1 cellular context compared by ENCODE assay signal in the genomic region with DNA sequence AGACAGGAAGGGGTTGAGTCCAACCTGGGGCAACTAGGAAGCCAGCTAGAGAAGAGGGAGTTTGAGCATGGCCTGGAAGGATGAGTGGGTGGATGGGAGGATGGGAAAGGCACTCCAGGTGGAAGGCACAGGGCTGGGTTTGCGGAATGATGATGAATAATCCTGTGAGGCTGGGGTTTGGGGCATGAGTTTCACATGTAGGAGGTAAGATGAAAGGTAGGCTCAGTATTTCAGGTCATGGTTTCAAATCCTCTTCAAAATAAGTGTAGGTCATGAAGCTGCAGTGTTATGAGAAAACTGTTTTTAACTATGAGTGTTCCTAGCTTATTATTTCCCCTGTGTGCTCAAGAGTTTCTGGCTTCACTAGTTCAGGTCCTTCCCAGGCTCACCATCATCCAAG.
A peak's percentile ranks its signal among the peaks of the same experiment; 100 is the strongest.
TF ChIP-seq lines count a peak whose summit lies in the region.

No MANE protein-coding gene starts in this region.

TF ChIP-seq in GM12878, 131 proteins besides CTCF, POLR2A, EP300 and RAD21 (continued from another document):
- TF ChIP-seq, protein P1, sequence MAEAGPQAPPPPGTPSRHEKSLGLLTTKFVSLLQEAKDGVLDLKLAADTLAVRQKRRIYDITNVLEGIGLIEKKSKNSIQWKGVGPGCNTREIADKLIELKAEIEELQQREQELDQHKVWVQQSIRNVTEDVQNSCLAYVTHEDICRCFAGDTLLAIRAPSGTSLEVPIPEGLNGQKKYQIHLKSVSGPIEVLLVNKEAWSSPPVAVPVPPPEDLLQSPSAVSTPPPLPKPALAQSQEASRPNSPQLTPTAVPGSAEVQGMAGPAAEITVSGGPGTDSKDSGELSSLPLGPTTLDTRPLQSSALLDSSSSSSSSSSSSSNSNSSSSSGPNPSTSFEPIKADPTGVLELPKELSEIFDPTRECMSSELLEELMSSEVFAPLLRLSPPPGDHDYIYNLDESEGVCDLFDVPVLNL (IDR thresholded peaks at IDR 0.05; ENCODE audit: low read depth, low read length), result no peak
- TF ChIP-seq HCFC1 (IDR thresholded peaks at IDR 0.05; ENCODE audit: low read length) (no peak), ZBED1 (IDR thresholded peaks at IDR 0.05; ENCODE audit: borderline replicate concordance) (no peak; the same call in 1 of the 2 replicates), IKZF1 (conservative IDR thresholded peaks at IDR 0.05) (peak; percentile 88), SRF (IDR thresholded peaks at IDR 0.05; ENCODE audit: low read depth in 2 of 2, low read length in 2 of 2) (no peak), PAX5 (IDR thresholded peaks at IDR 0.05; ENCODE audit: borderline replicate concordance, low read depth, low read length) (0 out of 2 replicates have a peak, but pooled peaks have one; percentile 56), EED (IDR thresholded peaks at IDR 0.05; ENCODE audit: low read depth) (peak; percentile 96), MEF2B (IDR thresholded peaks at IDR 0.05; ENCODE audit: partially characterized antibody, poor library complexity, severe bottlenecking) (peak; percentile 55), KAT2A (conservative IDR thresholded peaks at IDR 0.05; ENCODE audit: control insufficient read depth, low read depth, low read length) (no peak), CREM (IDR thresholded peaks at IDR 0.05; ENCODE audit: low read depth) (peak; percentile 39; the same call in 1 of the 2 replicates), IKZF2 (IDR thresholded peaks at IDR 0.05) (peak; percentile 88 to 90), ZBTB4 (CRISPR knock-in tag; IDR thresholded peaks at IDR 0.05) (no peak), NR2C1 (IDR thresholded peaks at IDR 0.05) (no peak), MXI1 (IDR thresholded peaks at IDR 0.05; ENCODE audit: low read depth, low read length) (no peak), NR2F1 (conservative IDR thresholded peaks at IDR 0.05) (no peak; the same call in 1 of the 2 replicates), RELA (IDR thresholded peaks at IDR 0.05; ENCODE audit: borderline replicate concordance, partially characterized antibody) (no peak), JUNB (IDR thresholded peaks at IDR 0.05) (peak; percentile 63), YBX1 (IDR thresholded peaks at IDR 0.05) (no peak), ZSCAN29 (IDR thresholded peaks at IDR 0.05) (no peak), ZNF687 (IDR thresholded peaks at IDR 0.05) (no peak), FOS (IDR thresholded peaks at IDR 0.05; ENCODE audit: borderline replicate concordance, extremely low read depth, insufficient read length) (no peak), SIN3A (IDR thresholded peaks at IDR 0.05; ENCODE audit: low read depth, low read length) (no peak), ZZZ3 (IDR thresholded peaks at IDR 0.05; ENCODE audit: control insufficient read depth, insufficient read length, low read depth) (no peak), ZNF384 (IDR thresholded peaks at IDR 0.05; ENCODE audit: borderline replicate concordance, low read depth, low read length) (no peak), BCL3 (IDR thresholded peaks at IDR 0.05; ENCODE audit: borderline replicate concordance, insufficient read depth, low read depth, low read length, poor library complexity, severe bottlenecking) (no peak)
- TF ChIP-seq, protein P2, sequence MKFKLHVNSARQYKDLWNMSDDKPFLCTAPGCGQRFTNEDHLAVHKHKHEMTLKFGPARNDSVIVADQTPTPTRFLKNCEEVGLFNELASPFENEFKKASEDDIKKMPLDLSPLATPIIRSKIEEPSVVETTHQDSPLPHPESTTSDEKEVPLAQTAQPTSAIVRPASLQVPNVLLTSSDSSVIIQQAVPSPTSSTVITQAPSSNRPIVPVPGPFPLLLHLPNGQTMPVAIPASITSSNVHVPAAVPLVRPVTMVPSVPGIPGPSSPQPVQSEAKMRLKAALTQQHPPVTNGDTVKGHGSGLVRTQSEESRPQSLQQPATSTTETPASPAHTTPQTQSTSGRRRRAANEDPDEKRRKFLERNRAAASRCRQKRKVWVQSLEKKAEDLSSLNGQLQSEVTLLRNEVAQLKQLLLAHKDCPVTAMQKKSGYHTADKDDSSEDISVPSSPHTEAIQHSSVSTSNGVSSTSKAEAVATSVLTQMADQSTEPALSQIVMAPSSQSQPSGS (IDR thresholded peaks at IDR 0.05; ENCODE audit: low read length), result peak; percentile 67; the same call in 1 of the 2 replicates
- TF ChIP-seq, protein P3, sequence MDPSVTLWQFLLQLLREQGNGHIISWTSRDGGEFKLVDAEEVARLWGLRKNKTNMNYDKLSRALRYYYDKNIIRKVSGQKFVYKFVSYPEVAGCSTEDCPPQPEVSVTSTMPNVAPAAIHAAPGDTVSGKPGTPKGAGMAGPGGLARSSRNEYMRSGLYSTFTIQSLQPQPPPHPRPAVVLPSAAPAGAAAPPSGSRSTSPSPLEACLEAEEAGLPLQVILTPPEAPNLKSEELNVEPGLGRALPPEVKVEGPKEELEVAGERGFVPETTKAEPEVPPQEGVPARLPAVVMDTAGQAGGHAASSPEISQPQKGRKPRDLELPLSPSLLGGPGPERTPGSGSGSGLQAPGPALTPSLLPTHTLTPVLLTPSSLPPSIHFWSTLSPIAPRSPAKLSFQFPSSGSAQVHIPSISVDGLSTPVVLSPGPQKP (IDR thresholded peaks at IDR 0.05; ENCODE audit: low read depth, low read length), result no peak
- TF ChIP-seq, protein P4, sequence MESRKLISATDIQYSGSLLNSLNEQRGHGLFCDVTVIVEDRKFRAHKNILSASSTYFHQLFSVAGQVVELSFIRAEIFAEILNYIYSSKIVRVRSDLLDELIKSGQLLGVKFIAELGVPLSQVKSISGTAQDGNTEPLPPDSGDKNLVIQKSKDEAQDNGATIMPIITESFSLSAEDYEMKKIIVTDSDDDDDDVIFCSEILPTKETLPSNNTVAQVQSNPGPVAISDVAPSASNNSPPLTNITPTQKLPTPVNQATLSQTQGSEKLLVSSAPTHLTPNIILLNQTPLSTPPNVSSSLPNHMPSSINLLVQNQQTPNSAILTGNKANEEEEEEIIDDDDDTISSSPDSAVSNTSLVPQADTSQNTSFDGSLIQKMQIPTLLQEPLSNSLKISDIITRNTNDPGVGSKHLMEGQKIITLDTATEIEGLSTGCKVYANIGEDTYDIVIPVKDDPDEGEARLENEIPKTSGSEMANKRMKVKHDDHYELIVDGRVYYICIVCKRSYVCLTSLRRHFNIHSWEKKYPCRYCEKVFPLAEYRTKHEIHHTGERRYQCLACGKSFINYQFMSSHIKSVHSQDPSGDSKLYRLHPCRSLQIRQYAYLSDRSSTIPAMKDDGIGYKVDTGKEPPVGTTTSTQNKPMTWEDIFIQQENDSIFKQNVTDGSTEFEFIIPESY (IDR thresholded peaks at IDR 0.05), result no peak
